Comparison of ENCODE assay signal across 29 cellular contexts in the genomic region with DNA sequence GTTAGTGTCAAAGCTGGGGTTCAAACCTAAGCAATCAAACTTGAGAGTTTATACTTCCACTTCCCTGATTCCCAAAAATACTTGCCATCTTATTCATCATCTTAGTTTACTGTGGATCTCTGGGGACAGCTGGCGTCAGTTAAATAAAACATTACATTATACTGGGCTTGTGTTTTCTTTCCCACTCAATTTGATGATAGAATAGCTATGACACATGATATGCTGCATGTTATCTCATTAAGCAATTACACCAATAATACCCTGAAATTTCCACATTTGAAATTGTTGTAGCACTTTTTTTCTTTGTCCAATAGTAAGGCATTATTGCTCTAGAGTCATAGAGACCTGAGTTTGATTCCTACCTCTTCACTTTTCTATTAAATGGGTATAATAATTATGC.
"Had no signal": no experiment of that assay in that cellular context is flagged by ENCODE, and none has a peak within 500 bp of the region (broad histone marks: within the 10 kb centered on the region; RNA-seq: fewer than 3 reads in every experiment).

No MANE protein-coding gene starts in this region.

- DNase-seq: activated CD4-positive, alpha-beta memory T cell treated with anti-CD3 and anti-CD28 coated beads, Interleukin-2, amount 10 ng/mL, durations not matched to agents 7 days and 5 days; activated CD4-positive, alpha-beta T cell treated with anti-CD3 and anti-CD28 coated beads for 36 hours; activated CD4-positive, alpha-beta T cell treated with anti-CD3 and anti-CD28 coated beads, Interleukin-2, amount 10 ng/mL, durations not matched to agents 7 days and 5 days; activated CD4-positive, alpha-beta T cell treated with anti-CD3 and anti-CD28 coated beads, Interleukin-2, amount 50 U/mL, for 4 hours; activated CD4-positive, CD25-positive, alpha-beta regulatory T cell; activated CD4-positive, CD25-positive, alpha-beta regulatory T cell treated with anti-CD3 and anti-CD28 coated beads, Interleukin-2, amount 50 U/mL, for 72 hours; activated CD8-positive, alpha-beta memory T cell treated with anti-CD3 and anti-CD28 coated beads, Interleukin-2, amount 50 U/mL, for 48 hours; activated gamma-delta T cell treated with Interleukin-2 at 50 U/mL for 16 hours; activated naive CD4-positive, alpha-beta T cell treated with anti-CD3 and anti-CD28 coated beads, Interleukin-2, amount 50 U/mL, for 16 hours; activated naive CD4-positive, alpha-beta T cell treated with Interleukin-2 at 50 U/mL for 16 hours; activated T-cell treated with anti-CD3 and anti-CD28 coated beads for 4 hours; activated T-cell treated with anti-CD3 and anti-CD28 coated beads, Interleukin-2, amount 50 U/mL, for 24 hours; activated T-cell treated with anti-CD3 and anti-CD28 coated beads, Interleukin-2, amount 50 U/mL, for 72 hours; amniotic stem cell; anterior cingulate cortex; brain microvascular endothelial cell; dorsolateral prefrontal cortex; effector memory CD4-positive, alpha-beta T cell; endodermal cell; foreskin fibroblast; head of caudate nucleus; T-helper 1 cell; T-helper 17 cell; T1000 had no signal

- H3K9me3 Mint-ChIP-seq: activated CD4-positive, alpha-beta memory T cell treated with anti-CD3 and anti-CD28 coated beads, Interleukin-2, amount 10 ng/mL, durations not matched to agents 7 days and 5 days; activated CD4-positive, alpha-beta T cell treated with anti-CD3 and anti-CD28 coated beads, Interleukin-2, amount 10 ng/mL, durations not matched to agents 7 days and 5 days; activated T-cell treated with anti-CD3 and anti-CD28 coated beads, Interleukin-2, amount 50 U/mL, for 24 hours; activated T-cell treated with anti-CD3 and anti-CD28 coated beads, Interleukin-2, amount 50 U/mL, for 72 hours; central memory CD8-positive, alpha-beta T cell; dendritic cell treated with granulocyte-macrophage colony-stimulating factor and Interleukin-4, amounts not matched to agents 40 ng/mL and 50 ng/mL, for 4 days; endodermal cell; T-helper 2 cell treated with Interferon-gamma antibody and Interleukin-4, amounts not matched to agents 5 μg/mL and 100 μg/mL, for 36 hours had no signal

- H3K4me3 Mint-ChIP-seq: activated CD4-positive, alpha-beta memory T cell treated with anti-CD3 and anti-CD28 coated beads, Interleukin-2, amount 10 ng/mL, durations not matched to agents 7 days and 5 days; activated CD4-positive, alpha-beta T cell treated with anti-CD3 and anti-CD28 coated beads for 36 hours; activated CD4-positive, alpha-beta T cell treated with anti-CD3 and anti-CD28 coated beads, Interleukin-2, amount 10 ng/mL, durations not matched to agents 7 days and 5 days; activated naive CD8-positive, alpha-beta T cell; activated T-cell treated with anti-CD3 and anti-CD28 coated beads, Interleukin-2, amount 50 U/mL, for 24 hours; activated T-cell treated with anti-CD3 and anti-CD28 coated beads, Interleukin-2, amount 50 U/mL, for 72 hours; central memory CD8-positive, alpha-beta T cell; dendritic cell treated with granulocyte-macrophage colony-stimulating factor and Interleukin-4, amounts not matched to agents 40 ng/mL and 50 ng/mL, for 4 days; endodermal cell; T-helper 17 cell; T-helper 2 cell treated with Interferon-gamma antibody and Interleukin-4, amounts not matched to agents 5 μg/mL and 100 μg/mL, for 36 hours had no signal

- H3K27ac ChIP-seq: brain microvascular endothelial cell, coronary artery, dorsolateral prefrontal cortex had no signal

- H3K36me3 Mint-ChIP-seq: activated naive CD8-positive, alpha-beta T cell had no signal

- H3K27me3 ChIP-seq: brain microvascular endothelial cell, dorsolateral prefrontal cortex had no signal

- H3K36me3 ChIP-seq: brain microvascular endothelial cell had no signal

- H3K4me3 ChIP-seq: coronary artery, dorsolateral prefrontal cortex had no signal

- H3K27ac Mint-ChIP-seq: activated CD4-positive, alpha-beta memory T cell treated with anti-CD3 and anti-CD28 coated beads, Interleukin-2, amount 10 ng/mL, durations not matched to agents 7 days and 5 days; activated CD4-positive, alpha-beta T cell treated with anti-CD3 and anti-CD28 coated beads for 36 hours; activated CD4-positive, alpha-beta T cell treated with anti-CD3 and anti-CD28 coated beads, Interleukin-2, amount 10 ng/mL, durations not matched to agents 7 days and 5 days; activated naive CD8-positive, alpha-beta T cell; activated T-cell treated with anti-CD3 and anti-CD28 coated beads, Interleukin-2, amount 50 U/mL, for 24 hours; activated T-cell treated with anti-CD3 and anti-CD28 coated beads, Interleukin-2, amount 50 U/mL, for 72 hours; dendritic cell treated with granulocyte-macrophage colony-stimulating factor and Interleukin-4, amounts not matched to agents 40 ng/mL and 50 ng/mL, for 4 days; endodermal cell; T-helper 17 cell; T-helper 2 cell treated with Interferon-gamma antibody and Interleukin-4, amounts not matched to agents 5 μg/mL and 100 μg/mL, for 36 hours had no signal
